In genomic region chr2:3387011-3387410, GRCh38 we compare ENCODE assay signal across 30 cellular contexts.
"Had no signal": no experiment of that assay in that cellular context is flagged by ENCODE, and none has a peak within 500 bp of the region (broad histone marks: within the 10 kb centered on the region; RNA-seq: fewer than 3 reads in every experiment).

No MANE protein-coding gene starts in this region.

- H3K27me3 Mint-ChIP-seq: activated CD4-positive, alpha-beta T cell treated with anti-CD3 and anti-CD28 coated beads, Interleukin-2, amount 10 ng/mL, durations not matched to agents 24 days and 14 days; activated CD8-positive, alpha-beta T cell treated with anti-CD3 and anti-CD28 coated beads for 36 hours; activated naive CD8-positive, alpha-beta T cell; activated naive CD8-positive, alpha-beta T cell treated with anti-CD3 and anti-CD28 coated beads, Interleukin-2, amount 50 U/mL, for 24 hours; activated T-helper 17 cell treated with anti-CD3 and anti-CD28 coated beads, Interleukin-2, amount 50 U/mL, for 72 hours; brain had no signal

- H3K9me3 ChIP-seq: SJCRH30 had no signal

- H3K27ac Mint-ChIP-seq: activated CD4-positive, alpha-beta T cell treated with anti-CD3 and anti-CD28 coated beads, Interleukin-2, amount 10 ng/mL, durations not matched to agents 24 days and 14 days; activated CD8-positive, alpha-beta T cell treated with anti-CD3 and anti-CD28 coated beads for 36 hours; activated naive CD4-positive, alpha-beta T cell treated with anti-CD3 and anti-CD28 coated beads for 36 hours; activated naive CD8-positive, alpha-beta T cell; activated naive CD8-positive, alpha-beta T cell treated with anti-CD3 and anti-CD28 coated beads, Interleukin-2, amount 50 U/mL, for 24 hours; activated T-cell treated with anti-CD3 and anti-CD28 coated beads, Interleukin-2, amount 50 U/mL, for 72 hours; activated T-helper 17 cell treated with anti-CD3 and anti-CD28 coated beads, Interleukin-2, amount 50 U/mL, for 72 hours had no signal

- H3K4me1 ChIP-seq: SJCRH30 had no signal

- H3K27ac ChIP-seq: SJCRH30, SK-N-MC, WERI-Rb-1 had no signal

- H3K4me3 ChIP-seq: SJCRH30, SK-N-MC had no signal

- H3K9me3 Mint-ChIP-seq: activated CD4-positive, alpha-beta T cell treated with anti-CD3 and anti-CD28 coated beads, Interleukin-2, amount 10 ng/mL, durations not matched to agents 24 days and 14 days; activated CD8-positive, alpha-beta T cell treated with anti-CD3 and anti-CD28 coated beads for 36 hours; activated naive CD4-positive, alpha-beta T cell treated with anti-CD3 and anti-CD28 coated beads for 36 hours; activated T-cell treated with anti-CD3 and anti-CD28 coated beads, Interleukin-2, amount 50 U/mL, for 72 hours; activated T-helper 17 cell treated with anti-CD3 and anti-CD28 coated beads, Interleukin-2, amount 50 U/mL, for 72 hours had no signal

- H3K4me3 Mint-ChIP-seq: activated CD4-positive, alpha-beta T cell treated with anti-CD3 and anti-CD28 coated beads, Interleukin-2, amount 10 ng/mL, durations not matched to agents 24 days and 14 days; activated CD8-positive, alpha-beta T cell treated with anti-CD3 and anti-CD28 coated beads for 36 hours; activated naive CD4-positive, alpha-beta T cell treated with anti-CD3 and anti-CD28 coated beads for 36 hours; activated naive CD8-positive, alpha-beta T cell; activated naive CD8-positive, alpha-beta T cell treated with anti-CD3 and anti-CD28 coated beads, Interleukin-2, amount 50 U/mL, for 24 hours; activated T-cell treated with anti-CD3 and anti-CD28 coated beads, Interleukin-2, amount 50 U/mL, for 72 hours; activated T-helper 17 cell treated with anti-CD3 and anti-CD28 coated beads, Interleukin-2, amount 50 U/mL, for 72 hours; brain had no signal

- DNase-seq: activated CD4-positive, alpha-beta T cell treated with anti-CD3 and anti-CD28 coated beads, Interleukin-2, amount 10 ng/mL, durations not matched to agents 24 days and 14 days; activated CD4-positive, alpha-beta T cell treated with anti-CD3 and anti-CD28 coated beads, Interleukin-2, amount 50 U/mL, for 4 hours; activated CD8-positive, alpha-beta T cell treated with anti-CD3 and anti-CD28 coated beads for 36 hours; activated gamma-delta T cell; activated naive CD4-positive, alpha-beta T cell treated with anti-CD3 and anti-CD28 coated beads for 36 hours; activated naive CD8-positive, alpha-beta T cell treated with anti-CD3 and anti-CD28 coated beads, Interleukin-2, amount 50 U/mL, for 24 hours; activated T-cell treated with anti-CD3 and anti-CD28 coated beads, Interleukin-2, amount 50 U/mL, for 1 hour; activated T-cell treated with anti-CD3 and anti-CD28 coated beads, Interleukin-2, amount 50 U/mL, for 72 hours; anterior cingulate cortex; central memory CD4-positive, alpha-beta T cell; Karpas-422; KBM-7; NCI-H1105; NCI-H1417 treated with DMSO at 0.1 percent for 48 hours; NCI-H187 treated with DMSO at 0.1 percent for 48 hours; NCI-H2081; NCI-H226; NCI-H446 treated with DMSO at 0.1 percent for 48 hours; NCI-H524; NCI-H69; NCI-H82; SHP77; SJCRH30; T1000; WERI-Rb-1 had no signal

- H3K27me3 ChIP-seq: SJCRH30 had no signal

- ATAC-seq: activated CD8-positive, alpha-beta T cell treated with anti-CD3 and anti-CD28 coated beads for 36 hours; activated naive CD8-positive, alpha-beta T cell treated with anti-CD3 and anti-CD28 coated beads, Interleukin-2, amount 50 U/mL, for 24 hours; activated T-cell treated with anti-CD3 and anti-CD28 coated beads, Interleukin-2, amount 50 U/mL, for 72 hours; activated T-helper 17 cell treated with anti-CD3 and anti-CD28 coated beads, Interleukin-2, amount 50 U/mL, for 72 hours; Panc1 had no signal
